ENCODE assay signal across 28 cellular contexts in the genomic region with DNA sequence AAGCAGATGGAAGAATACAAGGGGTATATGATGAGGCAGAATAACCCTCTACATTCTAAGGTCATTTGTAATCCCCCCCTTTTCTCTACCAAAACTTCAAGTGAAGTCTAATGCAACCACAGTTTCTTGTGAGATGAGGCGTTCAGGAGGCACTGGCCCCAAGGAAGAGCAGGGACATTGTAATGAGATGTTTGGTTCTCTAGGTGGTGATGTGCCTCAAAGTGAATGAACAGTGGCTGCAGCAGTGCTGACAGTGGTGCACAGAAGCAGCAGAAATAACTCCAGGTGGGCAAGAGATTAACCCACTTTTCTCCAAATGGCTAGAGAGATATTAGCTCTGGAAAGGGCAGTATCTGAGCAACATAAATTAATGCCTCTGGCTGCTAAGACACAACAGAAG. TPM values are rescaled to one million over a fixed set of nuclear protein-coding genes. Genes with fewer than 3 reads are reported as not detected.
DNase-seq lines count a peak whose midpoint lies in the region; ATAC-seq and TF ChIP-seq lines count a peak whose summit lies in the region.
"Had no signal": no experiment of that assay in that cellular context is flagged by ENCODE, and none has a peak within 500 bp of the region (broad histone marks: within the 10 kb centered on the region; RNA-seq: fewer than 3 reads in every experiment).

No MANE protein-coding gene starts in this region.

- TF ChIP-seq CTCF in endodermal cell (conservative IDR thresholded peaks at IDR 0.05): peak; percentile 38

- H3K4me1 ChIP-seq in endodermal cell (ENCODE audit: control insufficient read depth, insufficient read depth, low read length): no peaks in the 10 kb centered on the region

- H3K36me3 ChIP-seq in endodermal cell (ENCODE audit: control insufficient read depth, insufficient read depth, low read length): no peaks in the 10 kb centered on the region

- peaks cover 5% of the 10 kb centered on the region for H3K9me3 ChIP-seq in endodermal cell (ENCODE audit: control insufficient read depth, low read length)

- H3K27ac ChIP-seq in endodermal cell (ENCODE audit: low read depth, low read length): no peak overlapping the region
- H3K27ac ChIP-seq: C4-2B, HL-60 had no signal

- peak; percentile 41 for ATAC-seq in stimulated activated memory B cell treated with anti-CD40 and anti-IgM and Interleukin-4, amounts not matched to agents 10 μg/mL and 1 μg/mL and 100 μg/mL, for 72 hours
- ATAC-seq in GM18870 (IDR thresholded peaks at IDR 0.05; ENCODE audit: unreplicated experiment): no peak
- ATAC-seq in HG03095 (IDR thresholded peaks at IDR 0.05; ENCODE audit: unreplicated experiment): no peak

- H3K27me3 Mint-ChIP-seq in endodermal cell (ENCODE audit: insufficient read depth): no peaks in the 10 kb centered on the region
- H3K27me3 Mint-ChIP-seq in stimulated activated memory B cell treated with anti-CD40 and anti-IgM and Interleukin-4, amounts not matched to agents 10 μg/mL and 1 μg/mL and 100 μg/mL, for 72 hours: no peaks in the 10 kb centered on the region

- no peak overlapping the region for H3K4me3 Mint-ChIP-seq in endodermal cell
- H3K4me3 Mint-ChIP-seq in stimulated activated memory B cell treated with anti-CD40 and anti-IgM and Interleukin-4, amounts not matched to agents 10 μg/mL and 1 μg/mL and 100 μg/mL, for 72 hours: no peak overlapping the region
- H3K4me3 Mint-ChIP-seq: CD8-positive, alpha-beta memory T cell; HFFc6; T-helper 1 cell treated with Interleukin-12 subunit alpha and Interleukin-12 subunit beta and Interleukin-4 antibody, amounts not matched to agents 30 μg/mL and 1 μg/mL, for 36 hours had no signal

- no peak overlapping the region for H3K27ac Mint-ChIP-seq in endodermal cell
- no peak overlapping the region for H3K27ac Mint-ChIP-seq in stimulated activated memory B cell treated with anti-CD40 and anti-IgM and Interleukin-4, amounts not matched to agents 10 μg/mL and 1 μg/mL and 100 μg/mL, for 72 hours
- H3K27ac Mint-ChIP-seq: HFFc6; T-helper 1 cell treated with Interleukin-12 subunit alpha and Interleukin-12 subunit beta and Interleukin-4 antibody, amounts not matched to agents 30 μg/mL and 1 μg/mL, for 36 hours had no signal

- no peak overlapping the region for H3K9ac ChIP-seq in endodermal cell (ENCODE audit: extremely low read depth, low read length, poor library complexity, severe bottlenecking)

- peaks cover 15% of the 10 kb centered on the region for H3K4me1 Mint-ChIP-seq in endodermal cell
- no peaks in the 10 kb centered on the region for H3K4me1 Mint-ChIP-seq in stimulated activated memory B cell treated with anti-CD40 and anti-IgM and Interleukin-4, amounts not matched to agents 10 μg/mL and 1 μg/mL and 100 μg/mL, for 72 hours

- no peaks in the 10 kb centered on the region for H3K36me3 Mint-ChIP-seq in endodermal cell (ENCODE audit: low read depth)
- H3K36me3 Mint-ChIP-seq in stimulated activated memory B cell treated with anti-CD40 and anti-IgM and Interleukin-4, amounts not matched to agents 10 μg/mL and 1 μg/mL and 100 μg/mL, for 72 hours: no peaks in the 10 kb centered on the region
- H3K36me3 Mint-ChIP-seq: CD8-positive, alpha-beta memory T cell had no signal

- H3K9me3 Mint-ChIP-seq in endodermal cell: peaks cover 2% of the 10 kb centered on the region
- no peaks in the 10 kb centered on the region for H3K9me3 Mint-ChIP-seq in stimulated activated memory B cell treated with anti-CD40 and anti-IgM and Interleukin-4, amounts not matched to agents 10 μg/mL and 1 μg/mL and 100 μg/mL, for 72 hours
- H3K9me3 Mint-ChIP-seq: CD8-positive, alpha-beta memory T cell; HFFc6; T-helper 1 cell treated with Interleukin-12 subunit alpha and Interleukin-12 subunit beta and Interleukin-4 antibody, amounts not matched to agents 30 μg/mL and 1 μg/mL, for 36 hours had no signal

- peak; percentile 3 for DNase-seq in NCI-H2227 (lab: John Stamatoyannopoulos, UW; ENCODE audit: unreplicated experiment)
- no peak for DNase-seq in NCI-H2227 treated with DMSO at 0.1 percent for 48 hours (lab: John Stamatoyannopoulos, UW)
- DNase-seq in NCI-H69 (lab: John Stamatoyannopoulos, UW): peak; percentile 69
- DNase-seq in endodermal cell: no peak
- no peak for DNase-seq in HT-29 (ENCODE audit: low spot score)
- DNase-seq: 8988T; AML-193; CD8-positive, alpha-beta memory T cell; DMS53; GDM1; HFFc6; KG1; NCI-H1105; NCI-H146; NCI-H2029 treated with DMSO at 0.1 percent for 48 hours; NCI-H2171; NCI-H446 treated with DMSO at 0.1 percent for 48 hours; NCI-H526 treated with DMSO at 0.1 percent for 48 hours; OCI-M1; Right ventricle myocardium superior had no signal

- no peaks in the 10 kb centered on the region for H3K27me3 ChIP-seq in endodermal cell (ENCODE audit: control insufficient read depth, insufficient read depth, low read length, poor library complexity, severe bottlenecking)

- no peak overlapping the region for H3K4me3 ChIP-seq in endodermal cell (ENCODE audit: low read length)

- 83% methylated on average over 1 of the region's 1 CpG; no CpG with 5 or more reads in 1 of the 2 experiments for WGBS in endodermal cell (ENCODE audit: insufficient coverage in 1 of 2, insufficient read length in 1 of 2), 2 experiments

RNA-seq across cellular contexts. Expression of gene PDGFD, which starts 33.8 kb away (rescaled TPM):
- 1 to 10 TPM; 2.3 to 4.8 TPM for total RNA-seq in endodermal cell
- 3.5 TPM for polyA plus RNA-seq in endodermal cell (2013, experiment 1 of 2)
- polyA plus RNA-seq in endodermal cell (2013, experiment 2 of 2): 4.8 TPM
- not detected in 2 replicates for total RNA-seq in HT-29 (2014; rRNA removed; shearing (Covaris generic))
- total RNA-seq: HT1080, RPMI7951 had no signal

Comparison
In these comparisons a context has a peak if more than half of its experiments do, and no peak if none do; other contexts are left out.
1. DNase-seq: peak in NCI-H2227 (single experiment) and NCI-H69 (single experiment); none in NCI-H2227 treated with DMSO at 0.1 percent for 48 hours (single experiment), endodermal cell (single experiment) and HT-29 (single experiment).